34 cellular contexts compared by ENCODE assay signal in the genomic region with DNA sequence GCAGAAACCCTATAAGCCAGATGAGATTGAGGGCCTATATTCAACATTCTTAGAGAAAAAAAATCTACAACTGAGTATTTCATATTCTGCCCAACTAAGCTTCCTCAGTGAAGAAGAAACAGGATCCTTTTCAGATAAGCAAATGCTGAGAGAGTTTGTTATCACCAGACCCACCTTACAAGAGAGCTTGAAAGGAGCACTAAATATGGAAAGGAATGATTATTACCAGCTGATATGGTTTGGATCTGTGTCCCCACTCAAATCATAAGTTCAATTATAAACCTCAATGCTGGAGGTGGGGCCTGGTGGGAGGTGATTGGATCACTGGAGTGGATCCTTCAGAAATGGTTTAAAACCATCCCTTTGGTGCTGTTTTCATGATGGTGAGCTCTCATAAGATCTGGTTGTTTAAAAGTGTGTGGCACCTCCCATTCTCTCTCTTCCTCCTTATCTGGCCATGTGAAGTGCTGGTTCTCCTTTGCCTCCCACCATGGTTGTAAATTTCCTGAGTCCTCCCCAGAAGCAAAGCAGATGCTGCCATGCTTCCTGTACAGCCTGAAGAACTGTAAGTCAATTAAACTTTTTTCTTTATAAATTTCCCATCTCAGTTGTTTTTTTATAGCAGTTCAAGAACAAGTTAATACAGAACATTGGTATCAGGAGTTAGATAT.
"Had no signal": no experiment of that assay in that cellular context is flagged by ENCODE, and none has a peak within 500 bp of the region (broad histone marks: within the 10 kb centered on the region; RNA-seq: fewer than 3 reads in every experiment).

No MANE protein-coding gene starts in this region.

- H3K4me3 Mint-ChIP-seq: activated CD4-positive, alpha-beta memory T cell treated with anti-CD3 and anti-CD28 coated beads for 36 hours; activated CD4-positive, alpha-beta T cell treated with anti-CD3 and anti-CD28 coated beads for 36 hours; activated CD4-positive, alpha-beta T cell treated with anti-CD3 and anti-CD28 coated beads, Interleukin-2, amount 10 ng/mL, durations not matched to agents 24 days and 14 days; activated CD8-positive, alpha-beta memory T cell treated with anti-CD3 and anti-CD28 coated beads, Interleukin-2, amount 10 ng/mL, durations not matched to agents 7 days and 5 days; activated CD8-positive, alpha-beta T cell treated with anti-CD3 and anti-CD28 coated beads, Interleukin-2, amount 10 ng/mL, durations not matched to agents 7 days and 5 days; activated naive CD4-positive, alpha-beta T cell treated with anti-CD3 and anti-CD28 coated beads for 36 hours; activated naive CD4-positive, alpha-beta T cell treated with anti-CD3 and anti-CD28 coated beads, Interleukin-2, amount 50 U/mL, for 24 hours; activated naive CD8-positive, alpha-beta T cell treated with anti-CD3 and anti-CD28 coated beads for 36 hours; activated naive CD8-positive, alpha-beta T cell treated with anti-CD3 and anti-CD28 coated beads, Interleukin-2, amount 50 U/mL, for 24 hours; activated T-helper 1 cell treated with anti-CD3 and anti-CD28 coated beads, Interleukin-12 subunit alpha, Interleukin-12 subunit beta, Interleukin-2, Interleukin-4 antibody, amounts not matched to agents 30 ng/mL and 10 ng/mL and 1 ng/mL, durations not matched to agents 14 hours and 24 hours and 36 hours; brain; endodermal cell had no signal

- H3K9me3 ChIP-seq: adrenal gland, breast epithelium, colonic mucosa had no signal

- H3K27me3 Mint-ChIP-seq: activated CD4-positive, alpha-beta memory T cell treated with anti-CD3 and anti-CD28 coated beads for 36 hours; activated CD4-positive, alpha-beta T cell treated with anti-CD3 and anti-CD28 coated beads for 36 hours; activated CD8-positive, alpha-beta memory T cell treated with anti-CD3 and anti-CD28 coated beads, Interleukin-2, amount 10 ng/mL, durations not matched to agents 7 days and 5 days; activated naive CD4-positive, alpha-beta T cell treated with anti-CD3 and anti-CD28 coated beads, Interleukin-2, amount 50 U/mL, for 24 hours; activated naive CD8-positive, alpha-beta T cell treated with anti-CD3 and anti-CD28 coated beads for 36 hours; activated naive CD8-positive, alpha-beta T cell treated with anti-CD3 and anti-CD28 coated beads, Interleukin-2, amount 50 U/mL, for 24 hours; brain had no signal

- H3K4me1 Mint-ChIP-seq: activated CD4-positive, alpha-beta T cell treated with anti-CD3 and anti-CD28 coated beads for 36 hours; activated CD4-positive, alpha-beta T cell treated with anti-CD3 and anti-CD28 coated beads, Interleukin-2, amount 10 ng/mL, durations not matched to agents 24 days and 14 days; activated CD8-positive, alpha-beta memory T cell treated with anti-CD3 and anti-CD28 coated beads, Interleukin-2, amount 10 ng/mL, durations not matched to agents 7 days and 5 days; activated naive CD4-positive, alpha-beta T cell treated with anti-CD3 and anti-CD28 coated beads, Interleukin-2, amount 50 U/mL, for 24 hours; activated naive CD8-positive, alpha-beta T cell treated with anti-CD3 and anti-CD28 coated beads for 36 hours; activated naive CD8-positive, alpha-beta T cell treated with anti-CD3 and anti-CD28 coated beads, Interleukin-2, amount 50 U/mL, for 24 hours; brain; endodermal cell had no signal

- H3K27ac Mint-ChIP-seq: activated CD4-positive, alpha-beta memory T cell treated with anti-CD3 and anti-CD28 coated beads for 36 hours; activated CD4-positive, alpha-beta T cell treated with anti-CD3 and anti-CD28 coated beads for 36 hours; activated CD4-positive, alpha-beta T cell treated with anti-CD3 and anti-CD28 coated beads, Interleukin-2, amount 10 ng/mL, durations not matched to agents 24 days and 14 days; activated CD8-positive, alpha-beta memory T cell treated with anti-CD3 and anti-CD28 coated beads, Interleukin-2, amount 10 ng/mL, durations not matched to agents 7 days and 5 days; activated CD8-positive, alpha-beta T cell treated with anti-CD3 and anti-CD28 coated beads, Interleukin-2, amount 10 ng/mL, durations not matched to agents 7 days and 5 days; activated naive CD4-positive, alpha-beta T cell treated with anti-CD3 and anti-CD28 coated beads for 36 hours; activated naive CD4-positive, alpha-beta T cell treated with anti-CD3 and anti-CD28 coated beads, Interleukin-2, amount 50 U/mL, for 24 hours; activated naive CD8-positive, alpha-beta T cell treated with anti-CD3 and anti-CD28 coated beads for 36 hours; activated naive CD8-positive, alpha-beta T cell treated with anti-CD3 and anti-CD28 coated beads, Interleukin-2, amount 50 U/mL, for 24 hours; activated T-helper 1 cell treated with anti-CD3 and anti-CD28 coated beads, Interleukin-12 subunit alpha, Interleukin-12 subunit beta, Interleukin-2, Interleukin-4 antibody, amounts not matched to agents 30 ng/mL and 10 ng/mL and 1 ng/mL, durations not matched to agents 14 hours and 24 hours and 36 hours; activated T-helper 2 cell treated with anti-CD3 and anti-CD28 coated beads, Interferon-gamma antibody, Interleukin-2, Interleukin-4, amounts not matched to agents 10 μg/mL and 5 μg/mL and 100 μg/mL, durations not matched to agents 14 hours and 24 hours and 36 hours; brain; endodermal cell had no signal

- ATAC-seq: activated CD4-positive, alpha-beta T cell treated with anti-CD3 and anti-CD28 coated beads for 36 hours; activated CD8-positive, alpha-beta memory T cell treated with anti-CD3 and anti-CD28 coated beads, Interleukin-2, amount 10 ng/mL, durations not matched to agents 7 days and 5 days; activated CD8-positive, alpha-beta T cell treated with anti-CD3 and anti-CD28 coated beads, Interleukin-2, amount 10 ng/mL, durations not matched to agents 7 days and 5 days; activated naive CD8-positive, alpha-beta T cell treated with anti-CD3 and anti-CD28 coated beads, Interleukin-2, amount 50 U/mL, for 24 hours; esophagus mucosa had no signal

- H3K4me3 ChIP-seq: adrenal gland, breast epithelium, cardiac muscle cell, colonic mucosa had no signal

- H3K27ac ChIP-seq: adrenal gland, breast epithelium, cardiac muscle cell, colonic mucosa had no signal

- FAIRE-seq: frontal cortex had no signal

- H3K27me3 ChIP-seq: cardiac muscle cell, colonic mucosa had no signal

- DNase-seq: activated CD4-positive, alpha-beta memory T cell treated with anti-CD3 and anti-CD28 coated beads for 36 hours; activated CD4-positive, alpha-beta T cell treated with anti-CD3 and anti-CD28 coated beads for 36 hours; activated CD4-positive, alpha-beta T cell treated with anti-CD3 and anti-CD28 coated beads, Interleukin-2, amount 10 ng/mL, durations not matched to agents 24 days and 14 days; activated CD4-positive, CD25-positive, alpha-beta regulatory T cell; activated CD4-positive, CD25-positive, alpha-beta regulatory T cell treated with anti-CD3 and anti-CD28 coated beads, Interleukin-2, amount 50 U/mL, for 72 hours; activated CD8-positive, alpha-beta memory T cell treated with anti-CD3 and anti-CD28 coated beads, Interleukin-2, amount 10 ng/mL, durations not matched to agents 7 days and 5 days; activated CD8-positive, alpha-beta memory T cell treated with anti-CD3 and anti-CD28 coated beads, Interleukin-2, amount 50 U/mL, for 4 hours; activated CD8-positive, alpha-beta T cell treated with anti-CD3 and anti-CD28 coated beads, Interleukin-2, amount 10 ng/mL, durations not matched to agents 7 days and 5 days; activated effector memory CD4-positive, alpha-beta T cell treated with anti-CD3 and anti-CD28 coated beads, Interleukin-2, amount 50 U/mL, for 16 hours; activated naive CD4-positive, alpha-beta T cell treated with anti-CD3 and anti-CD28 coated beads for 36 hours; activated naive CD8-positive, alpha-beta T cell treated with anti-CD3 and anti-CD28 coated beads for 36 hours; activated naive CD8-positive, alpha-beta T cell treated with anti-CD3 and anti-CD28 coated beads, Interleukin-2, amount 50 U/mL, for 24 hours; activated T-cell treated with anti-CD3 and anti-CD28 coated beads, Interleukin-2, amount 50 U/mL, for 1 hour; activated T-cell treated with anti-CD3 and anti-CD28 coated beads, Interleukin-2, amount 50 U/mL, for 48 hours; adrenal gland; amygdala; aorta; central memory CD4-positive, alpha-beta T cell; cerebellar nuclear complex; colonic mucosa; effector CD8-positive, alpha-beta T cell; endodermal cell; foreskin fibroblast; head of caudate nucleus; hippocampal formation; T-helper 2 cell had no signal

- H3K4me1 ChIP-seq: adrenal gland, breast epithelium, colonic mucosa had no signal

- H3K36me3 Mint-ChIP-seq: activated CD4-positive, alpha-beta memory T cell treated with anti-CD3 and anti-CD28 coated beads for 36 hours; activated naive CD4-positive, alpha-beta T cell treated with anti-CD3 and anti-CD28 coated beads, Interleukin-2, amount 50 U/mL, for 24 hours; brain had no signal

- H3K36me3 ChIP-seq: adrenal gland, breast epithelium, cardiac muscle cell, colonic mucosa had no signal
